ENCODE assay signal across 34 cellular contexts in the genomic region with DNA sequence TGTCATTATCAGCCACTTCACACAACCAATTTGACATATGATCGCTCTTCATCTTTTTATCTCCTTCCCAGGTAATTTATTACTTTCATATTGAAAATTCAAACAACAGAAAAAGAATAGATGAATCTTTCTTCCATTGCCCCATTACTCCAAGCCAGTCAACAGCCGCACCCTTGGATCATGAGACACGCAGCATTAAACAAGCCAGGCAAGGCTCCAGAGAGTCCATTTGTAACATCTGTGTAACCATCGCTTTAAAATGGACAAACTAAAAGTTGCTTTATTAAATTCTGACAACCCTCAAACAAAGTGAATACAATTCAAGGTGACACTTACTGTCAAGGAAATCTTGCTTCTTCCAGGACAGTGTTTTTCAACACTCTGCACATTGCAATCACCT.
"Had no signal": no experiment of that assay in that cellular context is flagged by ENCODE, and none has a peak within 500 bp of the region (broad histone marks: within the 10 kb centered on the region; RNA-seq: fewer than 3 reads in every experiment).

No MANE protein-coding gene starts in this region.

- H3K4me1 ChIP-seq: body of pancreas, colonic mucosa, left lung, lower lobe of right lung, parathyroid adenoma, psoas muscle, thyroid gland, upper lobe of left lung had no signal

- H3K27ac Mint-ChIP-seq: activated CD4-positive, alpha-beta memory T cell treated with anti-CD3 and anti-CD28 coated beads for 36 hours; activated CD4-positive, alpha-beta T cell treated with anti-CD3 and anti-CD28 coated beads, Interleukin-2, amount 10 ng/mL, durations not matched to agents 24 days and 14 days; activated naive CD8-positive, alpha-beta T cell; natural killer cell; neural progenitor cell; stimulated activated memory B cell treated with anti-CD40 and anti-IgM and Interleukin-4, amounts not matched to agents 10 μg/mL and 1 μg/mL and 100 μg/mL, for 72 hours; stimulated activated naive CD8-positive, alpha-beta T cell treated with anti-CD3 and anti-CD28 coated beads, Interleukin-15, amount 100 ng/mL, for 72 hours; T-helper 17 cell had no signal

- H3K36me3 Mint-ChIP-seq: activated CD4-positive, alpha-beta memory T cell treated with anti-CD3 and anti-CD28 coated beads for 36 hours; activated naive CD8-positive, alpha-beta T cell; natural killer cell; neural progenitor cell; stimulated activated memory B cell treated with anti-CD40 and anti-IgM and Interleukin-4, amounts not matched to agents 10 μg/mL and 1 μg/mL and 100 μg/mL, for 72 hours had no signal

- H3K4me3 ChIP-seq: body of pancreas, colonic mucosa, heart right ventricle, left lung, lower lobe of right lung, neural progenitor cell, psoas muscle, smooth muscle cell, thyroid gland, upper lobe of left lung had no signal

- H3K4me1 Mint-ChIP-seq: activated CD4-positive, alpha-beta T cell treated with anti-CD3 and anti-CD28 coated beads, Interleukin-2, amount 10 ng/mL, durations not matched to agents 24 days and 14 days; natural killer cell; stimulated activated memory B cell treated with anti-CD40 and anti-IgM and Interleukin-4, amounts not matched to agents 10 μg/mL and 1 μg/mL and 100 μg/mL, for 72 hours; stimulated activated naive CD8-positive, alpha-beta T cell treated with anti-CD3 and anti-CD28 coated beads, Interleukin-15, amount 100 ng/mL, for 72 hours; T-helper 17 cell had no signal

- H3K27ac ChIP-seq: body of pancreas, colonic mucosa, heart right ventricle, left lung, lower lobe of right lung, neural progenitor cell, parathyroid adenoma, psoas muscle, thyroid gland, upper lobe of left lung had no signal

- H3K9me3 Mint-ChIP-seq: activated CD4-positive, alpha-beta memory T cell treated with anti-CD3 and anti-CD28 coated beads for 36 hours; activated CD4-positive, alpha-beta T cell treated with anti-CD3 and anti-CD28 coated beads, Interleukin-2, amount 10 ng/mL, durations not matched to agents 24 days and 14 days; neural progenitor cell; stimulated activated memory B cell treated with anti-CD40 and anti-IgM and Interleukin-4, amounts not matched to agents 10 μg/mL and 1 μg/mL and 100 μg/mL, for 72 hours; stimulated activated naive CD8-positive, alpha-beta T cell treated with anti-CD3 and anti-CD28 coated beads, Interleukin-15, amount 100 ng/mL, for 72 hours had no signal

- DNase-seq: activated CD4-positive, alpha-beta memory T cell treated with anti-CD3 and anti-CD28 coated beads for 36 hours; activated CD4-positive, alpha-beta T cell treated with anti-CD3 and anti-CD28 coated beads, Interleukin-2, amount 10 ng/mL, durations not matched to agents 24 days and 14 days; activated CD4-positive, CD25-positive, alpha-beta regulatory T cell treated with anti-CD3 and anti-CD28 coated beads, Interleukin-2, amount 50 U/mL, for 72 hours; activated naive CD4-positive, alpha-beta T cell treated with Interleukin-2 at 50 U/mL for 16 hours; activated T-cell treated with anti-CD3 and anti-CD28 coated beads, Interleukin-2, amount 50 U/mL, for 48 hours; aorta; body of pancreas; cerebellar nuclear complex; colonic mucosa; effector CD8-positive, alpha-beta T cell; erythroblast; foreskin melanocyte; heart right ventricle; kidney glomerular epithelial cell; left lung; lower lobe of right lung; mesenchymal stem cell; natural killer cell; occipital lobe; stimulated activated CD4-positive, alpha-beta T cell treated with anti-CD3 and anti-CD28 coated beads, Interleukin-1b, Interleukin-23, amount 100 ng/mL, for 48 hours; stimulated activated CD4-positive, alpha-beta T cell treated with anti-CD3 and anti-CD28 coated beads, Interleukin-4, amount 100 ng/mL, for 4 hours; stimulated activated CD8-positive, alpha-beta memory T cell treated with anti-CD3 and anti-CD28 coated beads, Interleukin-4, amount 100 ng/mL, for 48 hours; stimulated activated naive CD8-positive, alpha-beta T cell treated with anti-CD3 and anti-CD28 coated beads, Interleukin-15, amount 100 ng/mL, for 72 hours; substantia nigra; T-helper 17 cell; T1000; thyroid gland; upper lobe of left lung had no signal

- H3K36me3 ChIP-seq: colonic mucosa, heart right ventricle, left lung, lower lobe of right lung, neural progenitor cell, thyroid gland, upper lobe of left lung had no signal

- H3K4me3 Mint-ChIP-seq: activated CD4-positive, alpha-beta memory T cell treated with anti-CD3 and anti-CD28 coated beads for 36 hours; activated CD4-positive, alpha-beta T cell treated with anti-CD3 and anti-CD28 coated beads, Interleukin-2, amount 10 ng/mL, durations not matched to agents 24 days and 14 days; activated naive CD8-positive, alpha-beta T cell; natural killer cell; neural progenitor cell; stimulated activated memory B cell treated with anti-CD40 and anti-IgM and Interleukin-4, amounts not matched to agents 10 μg/mL and 1 μg/mL and 100 μg/mL, for 72 hours; stimulated activated naive CD8-positive, alpha-beta T cell treated with anti-CD3 and anti-CD28 coated beads, Interleukin-15, amount 100 ng/mL, for 72 hours; T-helper 17 cell had no signal

- H3K9me3 ChIP-seq: body of pancreas, colonic mucosa, heart right ventricle, lower lobe of right lung, psoas muscle, thyroid gland, upper lobe of left lung had no signal

- H3K27me3 ChIP-seq: body of pancreas, colonic mucosa, heart right ventricle, left lung, neural progenitor cell, thyroid gland, upper lobe of left lung had no signal

- ATAC-seq: body of pancreas; heart right ventricle; left lung; lower lobe of right lung; natural killer cell; psoas muscle; stimulated activated memory B cell treated with anti-CD40 and anti-IgM and Interleukin-4, amounts not matched to agents 10 μg/mL and 1 μg/mL and 100 μg/mL, for 72 hours; stimulated activated naive CD8-positive, alpha-beta T cell treated with anti-CD3 and anti-CD28 coated beads, Interleukin-15, amount 100 ng/mL, for 72 hours; T-helper 17 cell had no signal

- H3K27me3 Mint-ChIP-seq: activated CD4-positive, alpha-beta memory T cell treated with anti-CD3 and anti-CD28 coated beads for 36 hours; activated CD4-positive, alpha-beta T cell treated with anti-CD3 and anti-CD28 coated beads, Interleukin-2, amount 10 ng/mL, durations not matched to agents 24 days and 14 days; stimulated activated memory B cell treated with anti-CD40 and anti-IgM and Interleukin-4, amounts not matched to agents 10 μg/mL and 1 μg/mL and 100 μg/mL, for 72 hours; stimulated activated naive CD8-positive, alpha-beta T cell treated with anti-CD3 and anti-CD28 coated beads, Interleukin-15, amount 100 ng/mL, for 72 hours; T-helper 17 cell had no signal
